14 cellular contexts compared by ENCODE assay signal in genomic region chr22:48517039-48518030, GRCh38.
A peak's percentile ranks its signal among the peaks of the same experiment; 100 is the strongest.
DNase-seq lines count a peak whose midpoint lies in the region; ATAC-seq and TF ChIP-seq lines count a peak whose summit lies in the region.
"Had no signal": no experiment of that assay in that cellular context is flagged by ENCODE, and none has a peak within 500 bp of the region (broad histone marks: within the 10 kb centered on the region; RNA-seq: fewer than 3 reads in every experiment).

No MANE protein-coding gene starts in this region.

- DNase-seq in ELF-1 (ENCODE audit: low read depth, low spot score) (peak; percentile 32), WTC11 (ENCODE audit: low spot score) (no peak), hypothalamus (lab: John Stamatoyannopoulos, UW) (peak in 48 of 51 donors; percentile 11 to 87 (median 63)), progenitor cell of endocrine pancreas (ENCODE audit: low spot score, unreplicated experiment) (no peak), NCI-H526 (lab: John Stamatoyannopoulos, UW) (no peak), H7 (no peak)
- DNase-seq in activated CD4-positive, alpha-beta T cell treated with anti-CD3 and anti-CD28 coated beads, Interleukin-2, amount 50 U/mL, for 48 hours, result no peak
- no peak for DNase-seq in stimulated activated CD8-positive, alpha-beta memory T cell treated with anti-CD3 and anti-CD28 coated beads, Interleukin-4, amount 100 ng/mL, for 48 hours
- DNase-seq: activated CD4-positive, alpha-beta T cell treated with anti-CD3 and anti-CD28 coated beads for 48 hours; GF-D8; NCI-H1930; stimulated activated naive CD8-positive, alpha-beta T cell treated with anti-CD3 and anti-CD28 coated beads, Interleukin-15, amount 100 ng/mL, for 72 hours had no signal

- H3K4me3 ChIP-seq in H7 (ENCODE audit: insufficient read depth, low read depth, low read length), result no peak overlapping the region

- POLR2A ChIA-PET in WTC11 (lab: Charles Lee), result no interaction called here

- H3K27ac Mint-ChIP-seq in WTC11 (no peak overlapping the region), progenitor cell of endocrine pancreas (no peak overlapping the region)
- H3K27ac Mint-ChIP-seq: activated T-helper 1 cell treated with anti-CD3 and anti-CD28 coated beads, Interleukin-12 subunit alpha, Interleukin-12 subunit beta, Interleukin-2, Interleukin-4 antibody, amounts not matched to agents 30 ng/mL and 10 ng/mL and 1 ng/mL, durations not matched to agents 14 hours and 24 hours and 36 hours; CD14-positive monocyte had no signal

- peaks cover 12% of the 10 kb centered on the region for H3K4me1 Mint-ChIP-seq in WTC11
- H3K4me1 Mint-ChIP-seq in progenitor cell of endocrine pancreas (ENCODE audit: low read depth), result peaks cover 4% of the 10 kb centered on the region
- H3K4me1 Mint-ChIP-seq: CD14-positive monocyte; stimulated activated naive CD8-positive, alpha-beta T cell treated with anti-CD3 and anti-CD28 coated beads, Interleukin-15, amount 100 ng/mL, for 72 hours had no signal

- no peaks in the 10 kb centered on the region for H3K27me3 Mint-ChIP-seq in WTC11 (ENCODE audit: low read depth)
- H3K27me3 Mint-ChIP-seq in progenitor cell of endocrine pancreas, result peaks cover 15% of the 10 kb centered on the region
- H3K27me3 Mint-ChIP-seq: stimulated activated naive CD8-positive, alpha-beta T cell treated with anti-CD3 and anti-CD28 coated beads, Interleukin-15, amount 100 ng/mL, for 72 hours had no signal

- no peaks in the 10 kb centered on the region for H3K27me3 ChIP-seq in H7 (ENCODE audit: control insufficient read depth, insufficient read depth, low read length)

- no peaks in the 10 kb centered on the region for H3K9me3 Mint-ChIP-seq in WTC11
- H3K9me3 Mint-ChIP-seq in progenitor cell of endocrine pancreas (ENCODE audit: low read depth), result no peaks in the 10 kb centered on the region
- H3K9me3 Mint-ChIP-seq: activated T-helper 1 cell treated with anti-CD3 and anti-CD28 coated beads, Interleukin-12 subunit alpha, Interleukin-12 subunit beta, Interleukin-2, Interleukin-4 antibody, amounts not matched to agents 30 ng/mL and 10 ng/mL and 1 ng/mL, durations not matched to agents 14 hours and 24 hours and 36 hours; stimulated activated naive CD8-positive, alpha-beta T cell treated with anti-CD3 and anti-CD28 coated beads, Interleukin-15, amount 100 ng/mL, for 72 hours had no signal

- no peaks in the 10 kb centered on the region for H3K36me3 ChIP-seq in H7 (replicated peaks; ENCODE audit: control insufficient read depth, insufficient read depth, low read length)

- ATAC-seq in WTC11, result peak; percentile 34; the same call in 1 of the 2 replicates
- ATAC-seq: stimulated activated naive CD8-positive, alpha-beta T cell treated with anti-CD3 and anti-CD28 coated beads, Interleukin-15, amount 100 ng/mL, for 72 hours had no signal

- CTCF ChIA-PET in WTC11 (lab: Charles Lee), result interaction anchor here (0.5 kb wide), 1 partner anchor 265 kb away, joined by 3 read pairs; no protein-coding TSS in a partner anchor

- no peaks in the 10 kb centered on the region for H3K36me3 Mint-ChIP-seq in WTC11
- H3K36me3 Mint-ChIP-seq in progenitor cell of endocrine pancreas (ENCODE audit: insufficient read depth), result no peaks in the 10 kb centered on the region
- H3K36me3 Mint-ChIP-seq: CD14-positive monocyte had no signal

- no peak for TF ChIP-seq CTCF in WTC11 (IDR thresholded peaks at IDR 0.05)
- TF ChIP-seq CTCF in progenitor cell of endocrine pancreas (IDR thresholded peaks at IDR 0.05; ENCODE audit: unreplicated experiment), result peak; percentile 39

- H3K4me3 Mint-ChIP-seq in WTC11 (no peak overlapping the region), progenitor cell of endocrine pancreas (ENCODE audit: low read depth) (no peak overlapping the region)
- H3K4me3 Mint-ChIP-seq: activated T-helper 1 cell treated with anti-CD3 and anti-CD28 coated beads, Interleukin-12 subunit alpha, Interleukin-12 subunit beta, Interleukin-2, Interleukin-4 antibody, amounts not matched to agents 30 ng/mL and 10 ng/mL and 1 ng/mL, durations not matched to agents 14 hours and 24 hours and 36 hours; CD14-positive monocyte; stimulated activated naive CD8-positive, alpha-beta T cell treated with anti-CD3 and anti-CD28 coated beads, Interleukin-15, amount 100 ng/mL, for 72 hours had no signal

TF ChIP-seq in WTC11, 78 proteins besides CTCF, POLR2A, EP300 and RAD21:
- TF ChIP-seq, protein P1, sequence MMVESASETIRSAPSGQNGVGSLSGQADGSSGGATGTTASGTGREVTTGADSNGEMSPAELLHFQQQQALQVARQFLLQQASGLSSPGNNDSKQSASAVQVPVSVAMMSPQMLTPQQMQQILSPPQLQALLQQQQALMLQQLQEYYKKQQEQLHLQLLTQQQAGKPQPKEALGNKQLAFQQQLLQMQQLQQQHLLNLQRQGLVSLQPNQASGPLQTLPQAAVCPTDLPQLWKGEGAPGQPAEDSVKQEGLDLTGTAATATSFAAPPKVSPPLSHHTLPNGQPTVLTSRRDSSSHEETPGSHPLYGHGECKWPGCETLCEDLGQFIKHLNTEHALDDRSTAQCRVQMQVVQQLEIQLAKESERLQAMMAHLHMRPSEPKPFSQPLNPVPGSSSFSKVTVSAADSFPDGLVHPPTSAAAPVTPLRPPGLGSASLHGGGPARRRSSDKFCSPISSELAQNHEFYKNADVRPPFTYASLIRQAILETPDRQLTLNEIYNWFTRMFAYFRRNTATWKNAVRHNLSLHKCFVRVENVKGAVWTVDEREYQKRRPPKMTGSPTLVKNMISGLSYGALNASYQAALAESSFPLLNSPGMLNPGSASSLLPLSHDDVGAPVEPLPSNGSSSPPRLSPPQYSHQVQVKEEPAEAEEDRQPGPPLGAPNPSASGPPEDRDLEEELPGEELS (CRISPR knock-in tag; IDR thresholded peaks at IDR 0.05), result no peak
- TF ChIP-seq CREB1 (CRISPR knock-in tag; IDR thresholded peaks at IDR 0.05) (no peak), ATF2 (CRISPR knock-in tag; IDR thresholded peaks at IDR 0.05; ENCODE audit: borderline replicate concordance, low read depth) (no peak), ELF4 (CRISPR knock-in tag; IDR thresholded peaks at IDR 0.05; ENCODE audit: low read depth) (no peak), ZNF423 (CRISPR knock-in tag; IDR thresholded peaks at IDR 0.05) (no peak), OVOL2 (CRISPR knock-in tag; IDR thresholded peaks at IDR 0.05; ENCODE audit: borderline replicate concordance) (no peak), GRHL2 (CRISPR knock-in tag; IDR thresholded peaks at IDR 0.05; ENCODE audit: insufficient replicate concordance, severe bottlenecking) (no peak), EMX1 (CRISPR knock-in tag; IDR thresholded peaks at IDR 0.05) (no peak), ZNF219 (CRISPR knock-in tag; IDR thresholded peaks at IDR 0.05; ENCODE audit: borderline replicate concordance) (no peak), TEAD1 (CRISPR knock-in tag; IDR thresholded peaks at IDR 0.05) (no peak)
- TF ChIP-seq, protein P2, sequence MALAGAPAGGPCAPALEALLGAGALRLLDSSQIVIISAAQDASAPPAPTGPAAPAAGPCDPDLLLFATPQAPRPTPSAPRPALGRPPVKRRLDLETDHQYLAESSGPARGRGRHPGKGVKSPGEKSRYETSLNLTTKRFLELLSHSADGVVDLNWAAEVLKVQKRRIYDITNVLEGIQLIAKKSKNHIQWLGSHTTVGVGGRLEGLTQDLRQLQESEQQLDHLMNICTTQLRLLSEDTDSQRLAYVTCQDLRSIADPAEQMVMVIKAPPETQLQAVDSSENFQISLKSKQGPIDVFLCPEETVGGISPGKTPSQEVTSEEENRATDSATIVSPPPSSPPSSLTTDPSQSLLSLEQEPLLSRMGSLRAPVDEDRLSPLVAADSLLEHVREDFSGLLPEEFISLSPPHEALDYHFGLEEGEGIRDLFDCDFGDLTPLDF (CRISPR knock-in tag; IDR thresholded peaks at IDR 0.05), result no peak
- TF ChIP-seq, protein P3, sequence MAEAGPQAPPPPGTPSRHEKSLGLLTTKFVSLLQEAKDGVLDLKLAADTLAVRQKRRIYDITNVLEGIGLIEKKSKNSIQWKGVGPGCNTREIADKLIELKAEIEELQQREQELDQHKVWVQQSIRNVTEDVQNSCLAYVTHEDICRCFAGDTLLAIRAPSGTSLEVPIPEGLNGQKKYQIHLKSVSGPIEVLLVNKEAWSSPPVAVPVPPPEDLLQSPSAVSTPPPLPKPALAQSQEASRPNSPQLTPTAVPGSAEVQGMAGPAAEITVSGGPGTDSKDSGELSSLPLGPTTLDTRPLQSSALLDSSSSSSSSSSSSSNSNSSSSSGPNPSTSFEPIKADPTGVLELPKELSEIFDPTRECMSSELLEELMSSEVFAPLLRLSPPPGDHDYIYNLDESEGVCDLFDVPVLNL (CRISPR knock-in tag; IDR thresholded peaks at IDR 0.05; ENCODE audit: borderline replicate concordance, low read depth), result no peak
TF ChIP-seq in WTC11: peak in this region for 0.

Comparison
In these comparisons a context has a peak if more than half of its experiments do, and no peak if none do; other contexts are left out.
1. DNase-seq: peak in ELF-1 (single experiment) and hypothalamus (48 of 51); none in WTC11 (single experiment), progenitor cell of endocrine pancreas (single experiment), NCI-H526 (0 of 2), activated CD4-positive, alpha-beta T cell treated with anti-CD3 and anti-CD28 coated beads, Interleukin-2, amount 50 U/mL, for 48 hours (0 of 2), H7 (single experiment) and stimulated activated CD8-positive, alpha-beta memory T cell treated with anti-CD3 and anti-CD28 coated beads, Interleukin-4, amount 100 ng/mL, for 48 hours (single experiment).